8 cellular contexts compared by ENCODE assay signal in genomic region chr4:86359944-86360478, GRCh38. TPM values are rescaled to one million over a fixed set of nuclear protein-coding genes. Genes with fewer than 3 reads are reported as not detected.
A peak's percentile ranks its signal among the peaks of the same experiment; 100 is the strongest.
DNase-seq lines count a peak whose midpoint lies in the region; ATAC-seq and TF ChIP-seq lines count a peak whose summit lies in the region.

TSS of gene MAPK10 (minus strand) at chr4:86360053.

- no TSS peak for BruUV-seq in A673 (replicated peaks; lab: Mats Ljungman, UMichigan)

- CTCF ChIA-PET in A673 (lab: Charles Lee): no interaction called here

- POLR2A ChIA-PET in A673 (lab: Charles Lee; ENCODE audit: low non-redundant PET): no interaction called here

- H3K9me3 ChIP-seq in HUES64 (ENCODE audit: insufficient read depth, low read depth, low read length) (no peaks in the 10 kb centered on the region), SJSA1 (replicated peaks) (no peaks in the 10 kb centered on the region), prostate gland (no peaks in the 10 kb centered on the region), A673 (ENCODE audit: low read depth, low read length, poor library complexity, severe bottlenecking) (no peaks in the 10 kb centered on the region)

- DNase-seq in DMS53 (lab: John Stamatoyannopoulos, UW) (peak; percentile 98), SJSA1 (ENCODE audit: low read depth in 1 of 2, low spot score in 2 of 2) (peak in 1 of 2 experiments; percentile 5), astrocyte of the cerebellum (ENCODE audit: low read depth) (peak; percentile 81), hypothalamus (lab: John Stamatoyannopoulos, UW) (peak; percentile 8 to 95 (median 82)), prostate gland (ENCODE audit: low spot score) (peak; percentile 54), A673 (ENCODE audit: low spot score) (no peak)

- H3K27ac ChIP-seq in HUES64 (ENCODE audit: low read depth, low read length): peak within 1 kb of the TSS; percentile 7; the same call in 1 of the 2 replicates
- no peak within 1 kb of the TSS for H3K27ac ChIP-seq in SJSA1
- H3K27ac ChIP-seq in prostate gland: peak within 1 kb of the TSS in 1 of 2 donors; percentile 28
- H3K27ac ChIP-seq in A673 (ENCODE audit: low read depth, low read length, poor library complexity, severe bottlenecking): no peak within 1 kb of the TSS

- H3K4me1 ChIP-seq in HUES64 (ENCODE audit: insufficient read depth, low read length) (peaks cover 36% of the 10 kb centered on the region), SJSA1 (replicated peaks) (no peaks in the 10 kb centered on the region; the same call in 1 of the 2 replicates), prostate gland (replicated peaks) (no peaks in the 10 kb centered on the region), A673 (ENCODE audit: insufficient read depth, low read length, poor library complexity, severe bottlenecking) (no peaks in the 10 kb centered on the region)

- intact Hi-C loops in prostate gland (cut with DNase I) (no loop called here), A673 (cut with micrococcal nuclease; ENCODE audit: unreplicated experiment) (no loop called here)

- peak; percentile 99 for ATAC-seq in GM21423 (IDR thresholded peaks at IDR 0.05; ENCODE audit: unreplicated experiment)

- TF ChIP-seq POLR2A in prostate gland (IDR thresholded peaks at IDR 0.05): peak; percentile 37

- H3K9ac ChIP-seq in HUES64 (ENCODE audit: low read depth, low read length): peak within 1 kb of the TSS; percentile 42; the same call in 1 of the 2 replicates

- H3K27me3 ChIP-seq in HUES64 (ENCODE audit: insufficient read depth, low read length) (no peaks in the 10 kb centered on the region), SJSA1 (replicated peaks) (no peaks in the 10 kb centered on the region), prostate gland (replicated peaks; ENCODE audit: insufficient read depth) (no peaks in the 10 kb centered on the region), A673 (replicated peaks; ENCODE audit: insufficient read depth, low read depth, low read length, poor library complexity) (no peaks in the 10 kb centered on the region)

- H3K36me3 ChIP-seq in HUES64 (ENCODE audit: insufficient read depth, low read length): no peaks in the 10 kb centered on the region
- H3K36me3 ChIP-seq in SJSA1: no peaks in the 10 kb centered on the region
- H3K36me3 ChIP-seq in prostate gland: no peaks in the 10 kb centered on the region
- H3K36me3 ChIP-seq in A673 (ENCODE audit: insufficient read depth, low read length, poor library complexity, severe bottlenecking): no peaks in the 10 kb centered on the region

- H3K4me3 ChIP-seq in HUES64 (ENCODE audit: low read length) (peak within 1 kb of the TSS; percentile 43), SJSA1 (no peak within 1 kb of the TSS), astrocyte of the cerebellum (ENCODE audit: low read depth, low read length) (peak within 1 kb of the TSS; percentile 35), prostate gland (peak within 1 kb of the TSS; percentile 5 to 22), A673 (ENCODE audit: low read depth, low read length, poor library complexity, severe bottlenecking) (no peak within 1 kb of the TSS)

- in situ Hi-C loops in astrocyte of the cerebellum (cut with HindIII; ENCODE audit: low sequenced_read_pairs): no loop called here

- 44% methylated on average over 12 of the region's 12 CpGs for WGBS in HUES64
- WGBS in prostate gland: 4% methylated on average over 12 of the region's 12 CpGs

- TF ChIP-seq CTCF in astrocyte of the cerebellum (IDR thresholded peaks at IDR 0.05; ENCODE audit: low read depth, low read length, missing control alignments) (no peak), prostate gland (IDR thresholded peaks at IDR 0.05) (no peak), A673 (conservative IDR thresholded peaks at IDR 0.05; ENCODE audit: low read depth, low read length) (no peak)

RNA-seq across cellular contexts. Expression of gene MAPK10, which starts in this region (rescaled TPM):
- polyA plus RNA-seq in HUES64 (2013, experiment 1 of 2): 14.0 TPM
- 22.3 TPM for polyA plus RNA-seq in HUES64 (2013, experiment 2 of 2)
- total RNA-seq in SJSA1 (2014; rRNA removed; shearing (Covaris generic)): 18.6 and 24.7 TPM in 2 replicates
- total RNA-seq in prostate gland (10 to 100 TPM; 49.7 to 64.9 TPM), A673 (2021) (6.3 and 6.8 TPM in 2 replicates)

Comparison
In these comparisons a context has a peak if more than half of its experiments do, and no peak if none do; other contexts are left out.
1. H3K4me3 ChIP-seq: peak in HUES64 (single experiment), astrocyte of the cerebellum (single experiment) and prostate gland (2 of 2); none in SJSA1 (single experiment) and A673 (single experiment).